In the genomic region with DNA sequence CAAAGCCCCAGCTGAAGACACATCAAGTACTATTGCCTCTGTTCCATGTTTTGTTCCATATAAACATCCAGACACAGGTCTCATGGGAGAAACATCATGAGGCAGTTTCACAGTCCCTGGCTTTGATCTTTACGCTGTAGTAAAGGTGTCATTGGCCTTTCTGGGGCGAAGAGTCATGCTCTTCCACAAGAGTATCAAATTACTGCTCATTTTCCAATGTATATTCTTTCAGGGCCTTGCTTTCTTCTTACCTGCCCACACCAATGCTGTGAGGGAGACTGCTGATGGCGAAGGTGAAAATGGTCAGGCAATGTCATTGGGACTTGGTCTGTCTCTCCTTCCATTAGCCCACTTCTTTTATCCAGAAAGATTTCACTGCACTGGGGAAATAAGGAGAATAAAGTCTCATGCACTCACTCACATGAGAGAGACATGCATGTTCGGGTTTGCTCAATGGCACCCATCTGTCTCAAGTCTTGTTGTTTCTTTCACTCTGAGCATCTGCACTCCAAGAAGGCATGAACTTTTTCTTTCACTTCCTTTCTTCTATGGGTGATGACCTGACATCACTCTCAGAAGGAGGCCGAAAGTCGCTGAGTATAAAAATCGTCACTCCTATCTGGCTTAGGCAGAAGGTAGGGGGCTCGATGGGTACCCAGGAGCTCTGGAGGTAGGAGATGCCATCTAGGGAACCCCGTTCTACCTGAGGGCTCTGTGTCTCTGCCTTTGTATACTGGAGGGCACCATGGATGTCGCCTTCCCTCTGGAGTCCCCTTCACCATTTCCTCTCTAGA, we compare ENCODE assay signal across 8 cellular contexts. TPM values are rescaled to one million over a fixed set of nuclear protein-coding genes. Genes with fewer than 3 reads are reported as not detected.
A peak's percentile ranks its signal among the peaks of the same experiment; 100 is the strongest.
DNase-seq lines count a peak whose midpoint lies in the region; ATAC-seq, FAIRE-seq and TF ChIP-seq lines count a peak whose summit lies in the region.

No MANE protein-coding gene starts in this region.

- CTCF ChIA-PET in CD8-positive, alpha-beta T cell (lab: Charles Lee), result interaction anchor here (1.1 kb wide), 1 partner anchor 10 kb away, joined by 5 read pairs; no protein-coding TSS in a partner anchor

- FAIRE-seq in GM19239 (lab: Jason Lieb, UNC), result peak; percentile 94

- intact Hi-C loops in CD8-positive, alpha-beta T cell (cut with DNase I, micrococcal nuclease), result loop anchor here (5.0 to 10.0 kb wide), 2 partner anchors 92 to 94 kb away; no protein-coding TSS in a partner anchor
- intact Hi-C loops in natural killer cell (cut with micrococcal nuclease), result no loop called here

- no peak for DNase-seq in CD8-positive, alpha-beta T cell
- peak; percentile 75 for DNase-seq in GM19239 (ENCODE audit: insufficient read length, low spot score)
- no peak for DNase-seq in activated naive CD8-positive, alpha-beta T cell treated with anti-CD3 and anti-CD28 coated beads for 36 hours
- no peak for DNase-seq in natural killer cell
- no peak for DNase-seq in NCI-H1694 treated with DMSO at 0.1 percent for 48 hours (lab: John Stamatoyannopoulos, UW)
- DNase-seq in glomerular visceral epithelial cell (ENCODE audit: extremely low spot score), result no peak
- no peak for DNase-seq in NK-92 (lab: John Stamatoyannopoulos, UW; ENCODE audit: unreplicated experiment)

- H3K27me3 ChIP-seq in CD8-positive, alpha-beta T cell (ENCODE audit: insufficient read depth, low read length), result no peaks in the 10 kb centered on the region

- no peaks in the 10 kb centered on the region for H3K9me3 ChIP-seq in CD8-positive, alpha-beta T cell (ENCODE audit: low read length)

- no peaks in the 10 kb centered on the region for H3K36me3 Mint-ChIP-seq in CD8-positive, alpha-beta T cell
- H3K36me3 Mint-ChIP-seq in activated naive CD8-positive, alpha-beta T cell treated with anti-CD3 and anti-CD28 coated beads for 36 hours, result peaks cover 2% of the 10 kb centered on the region
- no peaks in the 10 kb centered on the region for H3K36me3 Mint-ChIP-seq in natural killer cell

- POLR2A ChIA-PET in CD8-positive, alpha-beta T cell (lab: Charles Lee), result no interaction called here

- H3K4me3 Mint-ChIP-seq in CD8-positive, alpha-beta T cell, result peak overlapping the region; percentile 63
- H3K4me3 Mint-ChIP-seq in activated naive CD8-positive, alpha-beta T cell treated with anti-CD3 and anti-CD28 coated beads for 36 hours, result peak overlapping the region; percentile 51
- peak overlapping the region; percentile 74 for H3K4me3 Mint-ChIP-seq in natural killer cell

- peaks cover 3% of the 10 kb centered on the region for H3K9me3 Mint-ChIP-seq in CD8-positive, alpha-beta T cell
- H3K9me3 Mint-ChIP-seq in activated naive CD8-positive, alpha-beta T cell treated with anti-CD3 and anti-CD28 coated beads for 36 hours, result peaks cover 3% of the 10 kb centered on the region
- H3K9me3 Mint-ChIP-seq in natural killer cell, result no peaks in the 10 kb centered on the region

- no peak overlapping the region for H3K27ac Mint-ChIP-seq in CD8-positive, alpha-beta T cell
- H3K27ac Mint-ChIP-seq in activated naive CD8-positive, alpha-beta T cell treated with anti-CD3 and anti-CD28 coated beads for 36 hours, result peak overlapping the region; percentile 45
- no peak overlapping the region for H3K27ac Mint-ChIP-seq in natural killer cell

- no peak overlapping the region for H3K27ac ChIP-seq in CD8-positive, alpha-beta T cell (ENCODE audit: low read depth, low read length)

- no peak for TF ChIP-seq CTCF in CD8-positive, alpha-beta T cell (IDR thresholded peaks at IDR 0.05)
- no peak for TF ChIP-seq CTCF in natural killer cell (IDR thresholded peaks at IDR 0.05)

- no peak overlapping the region for H3K4me3 ChIP-seq in CD8-positive, alpha-beta T cell (ENCODE audit: low read depth, low read length)

- ATAC-seq in CD8-positive, alpha-beta T cell, result no peak
- ATAC-seq in HG03378 (IDR thresholded peaks at IDR 0.05; ENCODE audit: unreplicated experiment) (peak; percentile 59), natural killer cell (no peak)

- no peaks in the 10 kb centered on the region for H3K36me3 ChIP-seq in CD8-positive, alpha-beta T cell (ENCODE audit: insufficient read depth, low read length)

- peaks cover 8% of the 10 kb centered on the region for H3K4me1 ChIP-seq in CD8-positive, alpha-beta T cell (ENCODE audit: insufficient read depth, low read length)

- no peaks in the 10 kb centered on the region for H3K4me1 Mint-ChIP-seq in CD8-positive, alpha-beta T cell (ENCODE audit: low read depth)
- peaks cover 12% of the 10 kb centered on the region for H3K4me1 Mint-ChIP-seq in activated naive CD8-positive, alpha-beta T cell treated with anti-CD3 and anti-CD28 coated beads for 36 hours
- no peaks in the 10 kb centered on the region for H3K4me1 Mint-ChIP-seq in natural killer cell

- peaks cover 21% of the 10 kb centered on the region for H3K27me3 Mint-ChIP-seq in CD8-positive, alpha-beta T cell (ENCODE audit: low read depth)
- peaks cover 36% of the 10 kb centered on the region for H3K27me3 Mint-ChIP-seq in activated naive CD8-positive, alpha-beta T cell treated with anti-CD3 and anti-CD28 coated beads for 36 hours
- peaks cover 32 to 38% of the 10 kb centered on the region in 2 donors for H3K27me3 Mint-ChIP-seq in natural killer cell (ENCODE audit: low read depth in 2 of 2)

RNA-seq across cellular contexts. Expression of gene JDP2, which starts 1.3 kb away (rescaled TPM):
- not detected for total RNA-seq in CD8-positive, alpha-beta T cell
- 1 to 10 TPM; 2.1 TPM for total RNA-seq in activated naive CD8-positive, alpha-beta T cell treated with anti-CD3 and anti-CD28 coated beads for 36 hours
- 10 to 100 TPM in 1 of 3 donors, 1 to 10 TPM in 2; 1.9 to 10.5 (median 3.2) TPM for total RNA-seq in natural killer cell
